1 cellular context compared by ENCODE assay signal in genomic region chr3:50266808-50267207, GRCh38.
TF ChIP-seq lines count a peak whose summit lies in the region.

No MANE protein-coding gene starts in this region.

TF ChIP-seq in H1, 55 proteins besides CTCF, POLR2A, EP300 and RAD21:
- TF ChIP-seq ATF3 (IDR thresholded peaks at IDR 0.05; ENCODE audit: insufficient read depth, low read depth, low read length) = no peak
- no peak for TF ChIP-seq ASH2L (IDR thresholded peaks at IDR 0.05; ENCODE audit: low read length)
- no peak for TF ChIP-seq SP4 (IDR thresholded peaks at IDR 0.05; ENCODE audit: low read length)
